33 cellular contexts compared by ENCODE assay signal in the genomic region with DNA sequence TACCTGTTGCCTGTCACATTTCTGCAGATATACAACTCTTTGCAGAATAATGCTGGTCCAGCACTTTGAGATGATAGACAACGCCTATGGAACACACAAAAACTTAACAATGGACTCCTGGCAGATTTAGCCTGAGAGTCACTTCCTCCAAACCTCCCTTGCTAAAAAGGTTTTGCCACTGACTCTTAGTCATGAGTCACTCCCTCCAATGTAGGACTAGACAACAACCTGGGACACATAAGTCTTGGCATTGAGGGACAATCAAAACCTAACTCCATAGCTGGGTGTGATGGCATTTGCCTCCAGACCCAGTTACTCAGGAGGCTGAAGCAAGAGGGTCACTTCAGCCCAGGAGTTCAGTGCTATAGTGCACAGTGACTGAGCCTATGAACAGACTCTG. TPM values are rescaled to one million over a fixed set of nuclear protein-coding genes. Genes with fewer than 3 reads are reported as not detected.
DNase-seq lines count a peak whose midpoint lies in the region; ATAC-seq, FAIRE-seq and TF ChIP-seq lines count a peak whose summit lies in the region.
"Had no signal": no experiment of that assay in that cellular context is flagged by ENCODE, and none has a peak within 500 bp of the region (broad histone marks: within the 10 kb centered on the region; RNA-seq: fewer than 3 reads in every experiment).

No MANE protein-coding gene starts in this region.

- H3K27ac ChIP-seq in foreskin keratinocyte = no peak overlapping the region
- H3K27ac ChIP-seq: BLaER1 treated with 17β-estradiol and CSF1 and Interleukin-3, amounts not matched to agents 10 nM and 100 nM; gastrocnemius medialis; hepatocyte had no signal

- DNase-seq in HFFc6 (peak; percentile 22), NB4 (ENCODE audit: low read depth) (peak; percentile 53), bronchial epithelial cell (ENCODE audit: low read depth) (peak; percentile 69), foreskin keratinocyte (peak in 1 of 2 donors; percentile 49), NCI-H2107 treated with DMSO at 0.1 percent for 48 hours (lab: John Stamatoyannopoulos, UW; ENCODE audit: unreplicated experiment) (no peak), SK-N-DZ (ENCODE audit: low spot score) (no peak)
- DNase-seq: activated CD4-positive, alpha-beta T cell treated with anti-CD3 and anti-CD28 coated beads for 4 hours; activated CD8-positive, alpha-beta memory T cell treated with anti-CD3 and anti-CD28 coated beads for 24 hours; activated effector memory CD4-positive, alpha-beta T cell treated with anti-CD3 and anti-CD28 coated beads, Interleukin-2, amount 50 U/mL, for 16 hours; activated T-cell treated with anti-CD3 and anti-CD28 coated beads, Interleukin-2, amount 50 U/mL, for 1 hour; Caco-2; cerebellar nuclear complex; DMS79; gastrocnemius medialis; H7; Karpas-422; mesendoderm; NCI-H1105 treated with DMSO at 0.1 percent for 48 hours; NCI-H2029; NCI-H2227 treated with DMSO at 0.1 percent for 48 hours; NCI-H526 treated with DMSO at 0.1 percent for 48 hours; RPMI8226; SK-N-SH; stimulated activated CD4-positive, alpha-beta T cell treated with anti-CD3 and anti-CD28 coated beads, Interleukin-12 subunit alpha, Interleukin-12 subunit beta, amount 100 ng/mL, for 4 hours; stimulated activated CD4-positive, alpha-beta T cell treated with anti-CD3 and anti-CD28 coated beads, Interleukin-4, amount 100 ng/mL, for 24 hours; stimulated activated naive B cell treated with anti-CD40 and anti-IgM and Interleukin-4, amounts not matched to agents 10 μg/mL and 1 μg/mL and 100 μg/mL, for 72 hours; T-helper 17 cell had no signal

- no peaks in the 10 kb centered on the region for H3K36me3 ChIP-seq in bronchial epithelial cell (ENCODE audit: control insufficient read depth, insufficient read depth, low read length)
- H3K36me3 ChIP-seq: BLaER1 treated with 17β-estradiol and CSF1 and Interleukin-3, amounts not matched to agents 10 nM and 100 nM; gastrocnemius medialis had no signal

- FAIRE-seq in bronchial epithelial cell (lab: Jason Lieb, UNC) = peak; percentile 23
- FAIRE-seq: GM19239 had no signal

- H3K4me1 ChIP-seq in foreskin keratinocyte = peaks cover 3% of the 10 kb centered on the region
- H3K4me1 ChIP-seq: BLaER1 treated with 17β-estradiol and CSF1 and Interleukin-3, amounts not matched to agents 10 nM and 100 nM; Caco-2; gastrocnemius medialis had no signal

- H3K4me3 ChIP-seq in NB4 (ENCODE audit: low read depth, low read length) (no peak overlapping the region), bronchial epithelial cell (ENCODE audit: low read depth, low read length) (no peak overlapping the region)
- H3K4me3 ChIP-seq: BLaER1 treated with 17β-estradiol and CSF1 and Interleukin-3, amounts not matched to agents 10 nM and 100 nM; gastrocnemius medialis; hepatocyte had no signal

- no peak for TF ChIP-seq CTCF in HFFc6 (IDR thresholded peaks at IDR 0.05)
- no peak for TF ChIP-seq CTCF in NB4 (IDR thresholded peaks at IDR 0.05; ENCODE audit: low read depth, low read length)
- TF ChIP-seq CTCF in bronchial epithelial cell (IDR thresholded peaks at IDR 0.05; ENCODE audit: insufficient read depth, low read length, severe bottlenecking) = no peak
- TF ChIP-seq CTCF in foreskin keratinocyte (conservative IDR thresholded peaks at IDR 0.05) = no peak

- peaks cover 2% of the 10 kb centered on the region for H3K36me3 Mint-ChIP-seq in HFFc6 (ENCODE audit: low read depth)
- H3K36me3 Mint-ChIP-seq: stimulated activated naive B cell treated with anti-CD40 and anti-IgM and Interleukin-4, amounts not matched to agents 10 μg/mL and 1 μg/mL and 100 μg/mL, for 72 hours had no signal

- no peaks in the 10 kb centered on the region for H3K27me3 Mint-ChIP-seq in HFFc6 (ENCODE audit: insufficient read depth)

- ATAC-seq in foreskin keratinocyte (peak; percentile 66), HG03280 (IDR thresholded peaks at IDR 0.05; ENCODE audit: unreplicated experiment) (no peak), HG03097 (IDR thresholded peaks at IDR 0.05; ENCODE audit: low FRiP score, unreplicated experiment) (no peak)
- ATAC-seq: gastrocnemius medialis; sciatic nerve; stimulated activated naive B cell treated with anti-CD40 and anti-IgM and Interleukin-4, amounts not matched to agents 10 μg/mL and 1 μg/mL and 100 μg/mL, for 72 hours; T-helper 17 cell had no signal

- H3K9me3 Mint-ChIP-seq in HFFc6 = no peaks in the 10 kb centered on the region

- H3K4me1 Mint-ChIP-seq in HFFc6 (ENCODE audit: low read depth) = peaks cover 6% of the 10 kb centered on the region; the same call in 1 of the 2 replicates
- H3K4me1 Mint-ChIP-seq: stimulated activated naive B cell treated with anti-CD40 and anti-IgM and Interleukin-4, amounts not matched to agents 10 μg/mL and 1 μg/mL and 100 μg/mL, for 72 hours; T-helper 17 cell had no signal

- H3K27ac Mint-ChIP-seq in HFFc6 = no peak overlapping the region
- H3K27ac Mint-ChIP-seq: stimulated activated naive B cell treated with anti-CD40 and anti-IgM and Interleukin-4, amounts not matched to agents 10 μg/mL and 1 μg/mL and 100 μg/mL, for 72 hours; T-helper 17 cell had no signal

- H3K4me3 Mint-ChIP-seq in HFFc6 = no peak overlapping the region
- H3K4me3 Mint-ChIP-seq: stimulated activated naive B cell treated with anti-CD40 and anti-IgM and Interleukin-4, amounts not matched to agents 10 μg/mL and 1 μg/mL and 100 μg/mL, for 72 hours; T-helper 17 cell had no signal

- no peak for TF ChIP-seq POLR2A in NB4 (IDR thresholded peaks at IDR 0.05; ENCODE audit: extremely low read depth, insufficient read length)

- no peaks in the 10 kb centered on the region for H3K27me3 ChIP-seq in bronchial epithelial cell (ENCODE audit: control insufficient read depth, insufficient read depth, low read length)
- no peaks in the 10 kb centered on the region for H3K27me3 ChIP-seq in foreskin keratinocyte
- H3K27me3 ChIP-seq: BLaER1 treated with 17β-estradiol and CSF1 and Interleukin-3, amounts not matched to agents 10 nM and 100 nM; gastrocnemius medialis; hepatocyte had no signal

RNA-seq across cellular contexts. Expression of a gene that starts 22.0 kb away (rescaled TPM):
- total RNA-seq in HFFc6 (2021; fragmentation: NEBNext Ultra II Directional; extraction: Animal tissue kit (Norgen Biotek cat#: 25700)) = 100 to 1,000 TPM; 117 to 147 (median 127) TPM
- 237 and 306 TPM in 2 replicates for total RNA-seq in bronchial epithelial cell
- total RNA-seq in foreskin keratinocyte = 176 and 190 TPM in 2 replicates
- polyA plus RNA-seq in foreskin keratinocyte = 39.3 and 56.1 TPM in 2 replicates
- 134 and 144 TPM in 2 replicates for polyA plus RNA-seq in SK-N-DZ (2014; cell fraction: cytosol; rRNA removed)
- 62.7 and 70.4 TPM in 2 replicates for polyA plus RNA-seq in SK-N-DZ (2014; cell fraction: nucleus; rRNA removed)

RNA-seq across cellular contexts. Expression of a gene that starts 44.6 kb away (rescaled TPM):
- total RNA-seq in HFFc6 (2021; fragmentation: NEBNext Ultra II Directional; extraction: Animal tissue kit (Norgen Biotek cat#: 25700)) = 10 to 100 TPM; 49.0 to 61.4 (median 56.1) TPM
- total RNA-seq in bronchial epithelial cell (33.0 and 41.9 TPM in 2 replicates), foreskin keratinocyte (85.2 and 104 TPM in 2 replicates)
- polyA plus RNA-seq in foreskin keratinocyte = 39.5 and 49.5 TPM in 2 replicates
- 64.5 and 70.8 TPM in 2 replicates for polyA plus RNA-seq in SK-N-DZ (2014; cell fraction: cytosol; rRNA removed)
- polyA plus RNA-seq in SK-N-DZ (2014; cell fraction: nucleus; rRNA removed) = 65.8 and 73.8 TPM in 2 replicates

Comparison
In these comparisons a context has a peak if more than half of its experiments do, and no peak if none do; other contexts are left out.
1. DNase-seq: peak in HFFc6 (single experiment), NB4 (single experiment) and bronchial epithelial cell (single experiment); none in NCI-H2107 treated with DMSO at 0.1 percent for 48 hours (single experiment) and SK-N-DZ (single experiment).